Comparison of ENCODE assay signal across 1 cellular context in genomic region chr7:155545348-155545747, GRCh38.
TF ChIP-seq lines count a peak whose summit lies in the region.

No MANE protein-coding gene starts in this region.

TF ChIP-seq in GM12878, 131 proteins besides CTCF, POLR2A, EP300 and RAD21:
- TF ChIP-seq ASH2L (IDR thresholded peaks at IDR 0.05; ENCODE audit: borderline replicate concordance, low read depth) (no peak), RELB (IDR thresholded peaks at IDR 0.05; ENCODE audit: low read depth) (no peak), CHD1 (IDR thresholded peaks at IDR 0.05; ENCODE audit: low read depth, low read length) (no peak), PML (IDR thresholded peaks at IDR 0.05; ENCODE audit: low read length) (no peak), ESRRA (IDR thresholded peaks at IDR 0.05; ENCODE audit: low read length) (no peak), NR2F1 (conservative IDR thresholded peaks at IDR 0.05) (no peak), BRCA1 (IDR thresholded peaks at IDR 0.05; ENCODE audit: low read depth, low read length) (no peak), SIN3A (IDR thresholded peaks at IDR 0.05; ENCODE audit: low read depth, low read length) (no peak), SIX5 (IDR thresholded peaks at IDR 0.05; ENCODE audit: low read depth, low read length, severe bottlenecking) (no peak), EGR1 (IDR thresholded peaks at IDR 0.05; ENCODE audit: borderline replicate concordance in 1 of 2, low read depth in 2 of 2, low read length in 2 of 2) (no peak), RAD51 (IDR thresholded peaks at IDR 0.05) (no peak), SUZ12 (IDR thresholded peaks at IDR 0.05; ENCODE audit: unreplicated experiment) (no peak)
- TF ChIP-seq, protein P1, sequence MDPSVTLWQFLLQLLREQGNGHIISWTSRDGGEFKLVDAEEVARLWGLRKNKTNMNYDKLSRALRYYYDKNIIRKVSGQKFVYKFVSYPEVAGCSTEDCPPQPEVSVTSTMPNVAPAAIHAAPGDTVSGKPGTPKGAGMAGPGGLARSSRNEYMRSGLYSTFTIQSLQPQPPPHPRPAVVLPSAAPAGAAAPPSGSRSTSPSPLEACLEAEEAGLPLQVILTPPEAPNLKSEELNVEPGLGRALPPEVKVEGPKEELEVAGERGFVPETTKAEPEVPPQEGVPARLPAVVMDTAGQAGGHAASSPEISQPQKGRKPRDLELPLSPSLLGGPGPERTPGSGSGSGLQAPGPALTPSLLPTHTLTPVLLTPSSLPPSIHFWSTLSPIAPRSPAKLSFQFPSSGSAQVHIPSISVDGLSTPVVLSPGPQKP (IDR thresholded peaks at IDR 0.05; ENCODE audit: low read depth, low read length) = no peak
TF ChIP-seq in GM12878: peak in this region for 0.
